8 cellular contexts compared by ENCODE assay signal in genomic region chr11:90134420-90135003, GRCh38. TPM values are rescaled to one million over a fixed set of nuclear protein-coding genes. Genes with fewer than 3 reads are reported as not detected.
A peak's percentile ranks its signal among the peaks of the same experiment; 100 is the strongest.
DNase-seq lines count a peak whose midpoint lies in the region; ATAC-seq and TF ChIP-seq lines count a peak whose summit lies in the region.

NAALAD2 (plus strand) TSS chr11:90134663; CDS start chr11:90134759, 96 bp downstream.

- peak within 1 kb of the TSS; percentile 16 for H3K27ac ChIP-seq in mesendoderm (ENCODE audit: low read depth, low read length)
- peak within 1 kb of the TSS in 2 of 4 donors; percentile 30 to 47 for H3K27ac ChIP-seq in transverse colon

- no peaks in the 10 kb centered on the region for H3K9me3 ChIP-seq in transverse colon

- peak within 1 kb of the TSS; percentile 76 for H3K18ac ChIP-seq in mesendoderm (ENCODE audit: low read length)

- H3K4me3 ChIP-seq in mesendoderm (ENCODE audit: low read length) (peak within 1 kb of the TSS; percentile 56), transverse colon (peak within 1 kb of the TSS; percentile 29 to 57 (median 34))

- no peaks in the 10 kb centered on the region for H3K27me3 ChIP-seq in mesendoderm (ENCODE audit: insufficient read depth, low read length, poor library complexity)
- H3K27me3 ChIP-seq in transverse colon = peaks cover 31% of the 10 kb centered on the region

- TF ChIP-seq POLR2A in transverse colon (IDR thresholded peaks at IDR 0.05) = no peak

- peak within 1 kb of the TSS; percentile 57 for H2BK15ac ChIP-seq in mesendoderm (replicated peaks; ENCODE audit: low read depth)

- TF ChIP-seq CTCF in transverse colon (IDR thresholded peaks at IDR 0.05) = no peak

- H3K23ac ChIP-seq in mesendoderm (ENCODE audit: low read length) = no peak within 1 kb of the TSS

- intact Hi-C loops in transverse colon (cut with DNase I; ENCODE audit: low total_unique reads) = no loop called here

- DNase-seq in SK-MEL-5 (ENCODE audit: low read depth, low spot score) (peak; percentile 51), epidermal melanocyte (ENCODE audit: insufficient read length, low spot score) (peak; percentile 17), mesendoderm (peak; percentile 72), transverse colon (peak; percentile 11), NCI-H146 (lab: John Stamatoyannopoulos, UW) (no peak)

- no peaks in the 10 kb centered on the region for H3K79me2 ChIP-seq in mesendoderm (ENCODE audit: control insufficient read depth, insufficient read depth, low read length)

- in situ Hi-C loops in SK-MEL-5 (cut with HindIII; ENCODE audit: low pct_unique_long_range_greater_than_20kb, low sequenced_read_pairs) = no loop called here
- in situ Hi-C loops in transverse colon (cut with MboI; ENCODE audit: low pct_ligation_motif_present in 1 of 4, low pct_unique_long_range_greater_than_20kb in 1 of 4, low sequenced_read_pairs in 3 of 4) = no loop called here

- H3K79me1 ChIP-seq in mesendoderm (ENCODE audit: low read length) = no peaks in the 10 kb centered on the region

- peak within 1 kb of the TSS; percentile 6 for H3K4ac ChIP-seq in mesendoderm (ENCODE audit: low read depth, low read length)

- no peak within 1 kb of the TSS for H2BK5ac ChIP-seq in mesendoderm (ENCODE audit: low read length)

- ATAC-seq in GM18511 (IDR thresholded peaks at IDR 0.05; ENCODE audit: unreplicated experiment) (peak; percentile 73), HG02610 (IDR thresholded peaks at IDR 0.05; ENCODE audit: unreplicated experiment) (peak; percentile 81), GM18858 (IDR thresholded peaks at IDR 0.05; ENCODE audit: unreplicated experiment) (no peak)

- peak within 1 kb of the TSS; percentile 61 for H3K56ac ChIP-seq in mesendoderm (ENCODE audit: low read length)

- no peak within 1 kb of the TSS for H4K8ac ChIP-seq in mesendoderm (ENCODE audit: low read depth, low read length)

- H3K4me2 ChIP-seq in mesendoderm (ENCODE audit: low read length) = peak within 1 kb of the TSS; percentile 72

- no peak within 1 kb of the TSS for H2BK120ac ChIP-seq in mesendoderm (ENCODE audit: low read depth, low read length)

- no peak within 1 kb of the TSS for H4K5ac ChIP-seq in mesendoderm (ENCODE audit: low read length)

- no CpG with 5 or more reads among the region's 26 CpGs for WGBS in mesendoderm (ENCODE audit: extremely low coverage, insufficient coverage, low lambda C conversion rate)
- 1 to 18% methylated on average over 8 to 26 of the region's 26 CpGs for whole genome bisulfite sequencing in transverse colon (ENCODE audit: low coverage in 1 of 2), 2 donors

- no peak for TF ChIP-seq EP300 in transverse colon (IDR thresholded peaks at IDR 0.05; ENCODE audit: low read depth)

- H3K36me3 ChIP-seq in mesendoderm (ENCODE audit: control insufficient read depth, insufficient read depth, low read length) (no peaks in the 10 kb centered on the region), transverse colon (no peaks in the 10 kb centered on the region)

- peak within 1 kb of the TSS; percentile 54 for H3K9ac ChIP-seq in mesendoderm (ENCODE audit: low read length)

- no peak within 1 kb of the TSS for H2AK5ac ChIP-seq in mesendoderm (ENCODE audit: low read length)

- H3K4me1 ChIP-seq in mesendoderm (ENCODE audit: control insufficient read depth, low read depth, low read length) = no peaks in the 10 kb centered on the region
- H3K4me1 ChIP-seq in transverse colon = peaks cover 0 to 10% (median 0%) of the 10 kb centered on the region in 4 donors

RNA-seq across cellular contexts. Expression of gene NAALAD2, which starts in this region (rescaled TPM):
- 1.8 and 2.5 TPM in 2 replicates for total RNA-seq in SK-MEL-5 (2014; rRNA removed; shearing (Covaris generic))
- polyA plus RNA-seq in SK-MEL-5 (2015; cell fraction: cytosol; rRNA removed) = 1.0 and 1.5 TPM in 2 replicates
- 7.7 and 8.3 TPM in 2 replicates for polyA plus RNA-seq in SK-MEL-5 (2015; cell fraction: nucleus; rRNA removed)
- polyA plus RNA-seq in mesendoderm (2013, experiment 1 of 2) = 1.5 TPM
- 1.3 TPM for polyA plus RNA-seq in mesendoderm (2013, experiment 2 of 2)
- total RNA-seq in transverse colon = 1 to 10 TPM in 1 of 4 donors, under 1 TPM in 1, not detected in 2; 0.55 to 1.3 TPM
